9 cellular contexts compared by ENCODE assay signal in the genomic region with DNA sequence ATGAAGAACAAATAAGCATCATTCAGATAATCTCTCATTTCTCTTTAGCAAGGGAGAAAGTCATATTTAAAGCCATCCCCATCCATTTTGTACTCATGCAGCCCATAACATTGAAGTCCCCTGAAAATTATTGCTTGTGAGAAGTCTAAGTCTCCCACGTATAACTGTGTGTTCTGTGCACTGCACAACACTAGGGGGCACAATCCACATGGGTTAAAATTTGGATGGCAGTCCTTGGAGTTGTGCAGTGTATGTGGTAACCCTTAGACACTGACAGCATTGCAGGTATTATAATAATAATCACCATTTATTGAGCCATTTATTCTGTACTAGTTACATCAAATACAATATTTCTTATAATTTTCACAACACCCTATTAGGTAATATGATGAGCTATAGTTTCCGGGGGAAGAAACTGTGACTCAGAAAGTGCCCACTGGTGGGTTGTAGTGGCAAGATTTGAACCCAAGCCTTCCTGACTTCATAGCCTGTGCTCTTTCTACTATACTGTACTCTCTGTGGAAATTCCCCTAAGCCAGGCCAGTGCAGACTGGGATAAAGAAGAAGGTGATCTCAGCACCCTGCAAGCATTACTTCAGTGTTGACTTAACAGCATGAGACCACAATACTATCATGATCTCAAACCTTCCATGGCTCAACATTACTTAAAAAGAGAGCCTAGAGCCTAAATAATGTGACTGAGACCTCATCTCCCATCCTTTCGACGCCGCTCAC. TPM values are rescaled to one million over a fixed set of nuclear protein-coding genes. Genes with fewer than 3 reads are reported as not detected.
A peak's percentile ranks its signal among the peaks of the same experiment; 100 is the strongest.
DNase-seq lines count a peak whose midpoint lies in the region; ATAC-seq and TF ChIP-seq lines count a peak whose summit lies in the region.
"Had no signal": no experiment of that assay in that cellular context is flagged by ENCODE, and none has a peak within 500 bp of the region (broad histone marks: within the 10 kb centered on the region; RNA-seq: fewer than 3 reads in every experiment).

No MANE protein-coding gene starts in this region.

- H3K4me1 ChIP-seq in BE2C (no peaks in the 10 kb centered on the region), Loucy (ENCODE audit: insufficient read depth, low read length, poor library complexity, severe bottlenecking) (no peaks in the 10 kb centered on the region), prostate gland (replicated peaks) (peaks cover 5% of the 10 kb centered on the region)

- H3K36me3 ChIP-seq in BE2C (no peaks in the 10 kb centered on the region), Loucy (ENCODE audit: insufficient read depth, low read length) (no peaks in the 10 kb centered on the region), prostate gland (no peaks in the 10 kb centered on the region)

- H3K4me3 ChIP-seq in BE2C (ENCODE audit: low read depth, low read length) (no peak overlapping the region), Loucy (ENCODE audit: low read length, poor library complexity, severe bottlenecking) (no peak overlapping the region), choroid plexus epithelial cell (ENCODE audit: low read depth, low read length) (no peak overlapping the region), prostate gland (no peak overlapping the region)

- H3K9me2 ChIP-seq in Loucy (replicated peaks; ENCODE audit: low read depth, low read length): no peaks in the 10 kb centered on the region

- TF ChIP-seq CTCF in 22Rv1 (IDR thresholded peaks at IDR 0.05) (peak; percentile 52), BE2C (IDR thresholded peaks at IDR 0.05; ENCODE audit: low read depth, low read length) (peak; percentile 72), Loucy (conservative IDR thresholded peaks at IDR 0.05; ENCODE audit: low read length) (peak; percentile 62), choroid plexus epithelial cell (conservative IDR thresholded peaks at IDR 0.05; ENCODE audit: low read depth, low read length) (peak; percentile 15), prostate gland (IDR thresholded peaks at IDR 0.05) (peak in 1 of 4 experiments; percentile 8)

- H2AFZ ChIP-seq in Loucy (ENCODE audit: low read length): no peak overlapping the region

- ATAC-seq in GM21723 (IDR thresholded peaks at IDR 0.05; ENCODE audit: unreplicated experiment): no peak

- intact Hi-C loops in prostate gland (cut with DNase I): no loop called here

- 93% methylated on average over 5 of the region's 5 CpGs for WGBS in prostate gland

- peaks cover 3% of the 10 kb centered on the region; the same call in 1 of the 2 replicates for H3K27me3 ChIP-seq in BE2C
- H3K27me3 ChIP-seq in Loucy (ENCODE audit: insufficient read depth, low read length, poor library complexity, severe bottlenecking): no peaks in the 10 kb centered on the region
- H3K27me3 ChIP-seq in prostate gland (replicated peaks; ENCODE audit: insufficient read depth): no peaks in the 10 kb centered on the region

- H3F3A ChIP-seq in Loucy (ENCODE audit: low read depth): no peaks in the 10 kb centered on the region

- no peak for TF ChIP-seq POLR2A in prostate gland (IDR thresholded peaks at IDR 0.05)

- H3K79me2 ChIP-seq in Loucy (ENCODE audit: insufficient read depth, low read length): no peaks in the 10 kb centered on the region

- no peak overlapping the region for H3K27ac ChIP-seq in 22Rv1
- no peak overlapping the region for H3K27ac ChIP-seq in prostate gland

- no peak overlapping the region for H3K9ac ChIP-seq in Loucy (ENCODE audit: low read depth, low read length, poor library complexity, severe bottlenecking)

- no peaks in the 10 kb centered on the region for H3K9me3 ChIP-seq in BE2C
- no peaks in the 10 kb centered on the region for H3K9me3 ChIP-seq in Loucy (ENCODE audit: insufficient read depth, low read depth, low read length)
- H3K9me3 ChIP-seq in prostate gland: no peaks in the 10 kb centered on the region

- DNase-seq in BE2C (peak; percentile 42), choroid plexus epithelial cell (ENCODE audit: low read depth) (no peak), AG08395 (ENCODE audit: low spot score) (no peak), prostate gland (ENCODE audit: low spot score) (no peak), retina (no peak)
- DNase-seq: NCI-H2081 treated with DMSO at 0.1 percent for 48 hours had no signal

- H3K4me2 ChIP-seq in Loucy (ENCODE audit: low read depth, low read length, poor library complexity, severe bottlenecking): no peak overlapping the region

- H4K20me1 ChIP-seq in Loucy (ENCODE audit: insufficient read depth, low read length, poor library complexity, severe bottlenecking): no peaks in the 10 kb centered on the region

RNA-seq across cellular contexts. Expression of gene KCNAB1, which starts 15.7 kb away (rescaled TPM):
- polyA plus RNA-seq in BE2C (2012; ENCODE audit: insufficient read depth, insufficient read length, low read depth): 3.5 TPM
- 1 to 10 TPM; 5.2 to 9.5 TPM for total RNA-seq in prostate gland
